2 cellular contexts compared by ENCODE assay signal in genomic region chr13:77519396-77519795, GRCh38. TPM values are rescaled to one million over a fixed set of nuclear protein-coding genes. Genes with fewer than 3 reads are reported as not detected.
"Had no signal": no experiment of that assay in that cellular context is flagged by ENCODE, and none has a peak within 500 bp of the region (broad histone marks: within the 10 kb centered on the region; RNA-seq: fewer than 3 reads in every experiment).

No MANE protein-coding gene starts in this region.

RNA-seq across cellular contexts. Expression of gene SCEL, which starts 16.1 kb away (rescaled TPM):
- total RNA-seq: LHCN-M2, M059J had no signal
